ENCODE assay signal across 14 cellular contexts in the genomic region with DNA sequence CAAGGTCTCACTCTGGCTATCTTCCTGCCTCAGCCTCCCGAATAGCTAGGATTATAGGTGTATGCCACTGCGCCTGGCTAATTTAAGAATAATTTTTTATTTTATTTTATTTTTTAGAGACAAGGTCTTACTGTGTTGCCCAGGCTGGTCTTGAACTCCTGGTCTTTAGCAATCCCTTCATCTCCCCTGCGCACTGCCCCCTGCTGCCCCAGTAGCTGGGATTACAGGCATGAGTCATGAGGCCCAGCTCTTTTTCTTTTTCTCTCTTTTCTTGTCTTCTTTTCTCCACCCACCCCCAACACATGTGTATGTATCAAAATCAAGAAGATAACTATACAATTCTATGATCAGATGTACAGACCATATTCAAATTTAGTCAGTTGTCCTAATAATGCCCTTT.
DNase-seq lines count a peak whose midpoint lies in the region; ATAC-seq and TF ChIP-seq lines count a peak whose summit lies in the region.
"Had no signal": no experiment of that assay in that cellular context is flagged by ENCODE, and none has a peak within 500 bp of the region (broad histone marks: within the 10 kb centered on the region; RNA-seq: fewer than 3 reads in every experiment).

No MANE protein-coding gene starts in this region.

- H3K36me3 ChIP-seq in IMR-90 (ENCODE audit: control insufficient read depth, insufficient read depth, low read length) (no peaks in the 10 kb centered on the region), osteoblast (ENCODE audit: insufficient read depth, low read length) (no peaks in the 10 kb centered on the region)
- H3K36me3 ChIP-seq: gastrocnemius medialis, ovary, thyroid gland had no signal

- H3K4me2 ChIP-seq in IMR-90 (ENCODE audit: low read depth, low read length) (no peak overlapping the region), osteoblast (ENCODE audit: insufficient read depth, low read length) (no peak overlapping the region)

- H3K14ac ChIP-seq in IMR-90 (replicated peaks; ENCODE audit: low read depth, low read length): no peak overlapping the region

- peak; percentile 31; the same call in 1 of the 2 replicates for TF ChIP-seq CTCF in IMR-90 (conservative IDR thresholded peaks at IDR 0.05; ENCODE audit: low read depth, low read length)
- peak; percentile 44 for TF ChIP-seq CTCF in osteoblast (IDR thresholded peaks at IDR 0.05; ENCODE audit: extremely low read depth, low read depth, low read length)

- no peak for DNase-seq in activated naive CD4-positive, alpha-beta T cell treated with anti-CD3 and anti-CD28 coated beads, Interleukin-2, amount 50 U/mL, for 16 hours
- DNase-seq in IMR-90: no peak
- no peak for DNase-seq in central memory CD8-positive, alpha-beta T cell (ENCODE audit: low spot score in 2 of 2)
- DNase-seq in osteoblast (ENCODE audit: insufficient read length, low spot score, missing footprints): no peak
- no peak for DNase-seq in pons (ENCODE audit: low spot score)
- DNase-seq: gastrocnemius medialis, NCI-H1048, ovary, T-helper 9 cell, thyroid gland had no signal

- H2AFZ ChIP-seq in IMR-90 (replicated peaks; ENCODE audit: low read length, poor library complexity) (no peak overlapping the region), osteoblast (ENCODE audit: low read length) (no peak overlapping the region)

- 83% methylated on average over 1 of the region's 3 CpGs; no CpG with 5 or more reads in 1 of the 2 experiments for WGBS in IMR-90 (ENCODE audit: extremely low coverage in 2 of 2, insufficient read length in 1 of 2), 2 experiments

- no peak overlapping the region; the same call in 1 of the 2 replicates for H3K18ac ChIP-seq in IMR-90 (ENCODE audit: low read depth, low read length)

- in situ Hi-C loops in IMR-90 (cut with MboI; ENCODE audit: low sequenced_read_pairs): no loop called here

- H4K8ac ChIP-seq in IMR-90 (ENCODE audit: low read depth in 2 of 2, low read length in 2 of 2): no peak overlapping the region

- H3K27ac ChIP-seq in IMR-90 (ENCODE audit: insufficient read depth, low read length) (no peak overlapping the region), osteoblast (ENCODE audit: low read depth, low read length) (peak overlapping the region; percentile 45)
- H3K27ac ChIP-seq: gastrocnemius medialis, ovary, thyroid gland had no signal

- no peak overlapping the region for H2BK15ac ChIP-seq in IMR-90 (ENCODE audit: low read depth, low read length)

- intact Hi-C loops in IMR-90 (cut with micrococcal nuclease): no loop called here

- H2AK5ac ChIP-seq in IMR-90 (ENCODE audit: low read depth, low read length): no peak overlapping the region

- no peak overlapping the region for H4K5ac ChIP-seq in IMR-90 (ENCODE audit: low read depth, low read length)

- no peak for ATAC-seq in IMR-90 (ENCODE audit: low read depth)
- no peak for ATAC-seq in central memory CD8-positive, alpha-beta T cell (replicated peaks; ENCODE audit: extremely low read depth, poor library complexity, severe bottlenecking)
- ATAC-seq in GM21723 (IDR thresholded peaks at IDR 0.05; ENCODE audit: unreplicated experiment): no peak
- ATAC-seq in GM21447 (IDR thresholded peaks at IDR 0.05; ENCODE audit: unreplicated experiment): no peak
- ATAC-seq: gastrocnemius medialis had no signal

- no peaks in the 10 kb centered on the region for H4K20me1 ChIP-seq in IMR-90 (ENCODE audit: insufficient read depth, low read length)
- H4K20me1 ChIP-seq in osteoblast (ENCODE audit: insufficient read depth, low read length): peaks cover 19% of the 10 kb centered on the region

- H2AK9ac ChIP-seq in IMR-90 (replicated peaks; ENCODE audit: low read depth, low read length, poor library complexity): no peak overlapping the region

- no peak overlapping the region for H4K91ac ChIP-seq in IMR-90 (ENCODE audit: insufficient read depth, low read depth, low read length)

- no peak for TF ChIP-seq POLR2A in IMR-90 (IDR thresholded peaks at IDR 0.05; ENCODE audit: low read depth, low read length)

- no peak overlapping the region for H3K4me3 Mint-ChIP-seq in activated naive CD4-positive, alpha-beta T cell treated with anti-CD3 and anti-CD28 coated beads, Interleukin-2, amount 50 U/mL, for 24 hours
- no peak overlapping the region for H3K4me3 Mint-ChIP-seq in central memory CD8-positive, alpha-beta T cell
- H3K4me3 Mint-ChIP-seq: CD14-positive monocyte had no signal

- no peak overlapping the region for H2BK5ac ChIP-seq in IMR-90 (ENCODE audit: low read depth, low read length, poor library complexity, severe bottlenecking)

- no peaks in the 10 kb centered on the region for H3K27me3 Mint-ChIP-seq in activated naive CD4-positive, alpha-beta T cell treated with anti-CD3 and anti-CD28 coated beads, Interleukin-2, amount 50 U/mL, for 24 hours
- no peaks in the 10 kb centered on the region for H3K27me3 Mint-ChIP-seq in central memory CD8-positive, alpha-beta T cell

- H3K4me1 Mint-ChIP-seq in activated naive CD4-positive, alpha-beta T cell treated with anti-CD3 and anti-CD28 coated beads, Interleukin-2, amount 50 U/mL, for 24 hours: peaks cover 13% of the 10 kb centered on the region
- no peaks in the 10 kb centered on the region for H3K4me1 Mint-ChIP-seq in central memory CD8-positive, alpha-beta T cell
- H3K4me1 Mint-ChIP-seq: CD14-positive monocyte had no signal

- no peak overlapping the region for H2BK20ac ChIP-seq in IMR-90 (ENCODE audit: low read depth, low read length)

- BruUV-seq in IMR-90 (replicated peaks; lab: Mats Ljungman, UMichigan): no TSS peak

- no peaks in the 10 kb centered on the region for H3K27me3 ChIP-seq in IMR-90 (ENCODE audit: control insufficient read depth, insufficient read depth, low read length)
- no peaks in the 10 kb centered on the region for H3K27me3 ChIP-seq in osteoblast (ENCODE audit: insufficient read depth, low read length)
- H3K27me3 ChIP-seq: gastrocnemius medialis, ovary, thyroid gland had no signal

- H3K79me1 ChIP-seq in IMR-90 (ENCODE audit: low read depth in 1 of 2, low read length in 2 of 2): peaks cover 6 to 7% of the 10 kb centered on the region in 2 experiments; a peak in 3 of 4 replicates

- peaks cover 2% of the 10 kb centered on the region; the same call in 1 of the 2 replicates for H3K9me1 ChIP-seq in IMR-90 (ENCODE audit: insufficient read depth, low read length)

- dilution Hi-C loops in IMR-90 (cut with HindIII; ENCODE audit: low sequenced_read_pairs, unreplicated experiment): no loop called here

- H3K56ac ChIP-seq in IMR-90 (ENCODE audit: extremely low read depth, insufficient read depth, low read length): no peak overlapping the region

- H3K79me2 ChIP-seq in osteoblast (ENCODE audit: insufficient read depth, low read length): peaks cover 2% of the 10 kb centered on the region

- peaks cover 7% of the 10 kb centered on the region for H3K36me3 Mint-ChIP-seq in activated naive CD4-positive, alpha-beta T cell treated with anti-CD3 and anti-CD28 coated beads, Interleukin-2, amount 50 U/mL, for 24 hours
- H3K36me3 Mint-ChIP-seq in central memory CD8-positive, alpha-beta T cell (ENCODE audit: insufficient read depth): peaks cover 1% of the 10 kb centered on the region

- no peak overlapping the region for H3K4me3 ChIP-seq in IMR-90 (ENCODE audit: insufficient read depth, low read depth, low read length)
- no peak overlapping the region for H3K4me3 ChIP-seq in osteoblast (ENCODE audit: insufficient read depth, low read length)
- H3K4me3 ChIP-seq: gastrocnemius medialis, ovary, thyroid gland had no signal

- no peak overlapping the region for H2BK120ac ChIP-seq in IMR-90 (ENCODE audit: low read depth, low read length)

- H3K23ac ChIP-seq in IMR-90 (ENCODE audit: low read depth, low read length): no peak overlapping the region

- POLR2A ChIA-PET in IMR-90 (lab: Charles Lee; ENCODE audit: unreplicated experiment): no interaction called here

- no peaks in the 10 kb centered on the region for H3K9me3 Mint-ChIP-seq in activated naive CD4-positive, alpha-beta T cell treated with anti-CD3 and anti-CD28 coated beads, Interleukin-2, amount 50 U/mL, for 24 hours
- peaks cover 6% of the 10 kb centered on the region for H3K9me3 Mint-ChIP-seq in central memory CD8-positive, alpha-beta T cell

- H3K27ac Mint-ChIP-seq in activated naive CD4-positive, alpha-beta T cell treated with anti-CD3 and anti-CD28 coated beads, Interleukin-2, amount 50 U/mL, for 24 hours: peak overlapping the region; percentile 63
- peak overlapping the region; percentile 3 for H3K27ac Mint-ChIP-seq in central memory CD8-positive, alpha-beta T cell (ENCODE audit: low read depth)
- H3K27ac Mint-ChIP-seq: CD14-positive monocyte had no signal

- peaks cover 4% of the 10 kb centered on the region; the same call in 1 of the 2 replicates for H3K9me3 ChIP-seq in IMR-90 (ENCODE audit: control insufficient read depth, insufficient read depth, low read length)
- no peaks in the 10 kb centered on the region for H3K9me3 ChIP-seq in osteoblast (ENCODE audit: low read depth, low read length)
- H3K9me3 ChIP-seq: ovary, thyroid gland had no signal

- H3K4me1 ChIP-seq in IMR-90 (ENCODE audit: control insufficient read depth, insufficient read depth, low read length): peaks cover 2% of the 10 kb centered on the region; the same call in 1 of the 2 replicates
- peaks cover 12% of the 10 kb centered on the region for H3K4me1 ChIP-seq in osteoblast (ENCODE audit: insufficient read depth, low read length)
- H3K4me1 ChIP-seq: gastrocnemius medialis had no signal

- H3K4ac ChIP-seq in IMR-90 (ENCODE audit: low read depth, low read length): no peak overlapping the region

- no peak overlapping the region for H3K9ac ChIP-seq in IMR-90 (ENCODE audit: low read depth, low read length)

- CTCF ChIA-PET in IMR-90 (lab: Yijun Ruan, JAX): interaction anchor here (1.5 kb wide), 1 partner anchor 23 kb away, joined by 4 read pairs; no protein-coding TSS in a partner anchor

- no peak for TF ChIP-seq RAD21 in IMR-90 (IDR thresholded peaks at IDR 0.05; ENCODE audit: low read length)

TF ChIP-seq in IMR-90, 13 proteins besides CTCF, POLR2A, EP300 and RAD21 (continues in another document):
- TF ChIP-seq MAZ (IDR thresholded peaks at IDR 0.05; ENCODE audit: borderline replicate concordance, low read depth, low read length) (no peak), CHD1 (IDR thresholded peaks at IDR 0.05; ENCODE audit: low read depth, low read length) (no peak), CEBPB (IDR thresholded peaks at IDR 0.05; ENCODE audit: low read depth, low read length) (no peak), FOS (IDR thresholded peaks at IDR 0.05; ENCODE audit: low read depth, low read length) (no peak), NFE2L2 (IDR thresholded peaks at IDR 0.05; ENCODE audit: low read depth, low read length) (no peak), MAFK (IDR thresholded peaks at IDR 0.05; ENCODE audit: low read depth, low read length) (no peak)
- TF ChIP-seq, protein P1, sequence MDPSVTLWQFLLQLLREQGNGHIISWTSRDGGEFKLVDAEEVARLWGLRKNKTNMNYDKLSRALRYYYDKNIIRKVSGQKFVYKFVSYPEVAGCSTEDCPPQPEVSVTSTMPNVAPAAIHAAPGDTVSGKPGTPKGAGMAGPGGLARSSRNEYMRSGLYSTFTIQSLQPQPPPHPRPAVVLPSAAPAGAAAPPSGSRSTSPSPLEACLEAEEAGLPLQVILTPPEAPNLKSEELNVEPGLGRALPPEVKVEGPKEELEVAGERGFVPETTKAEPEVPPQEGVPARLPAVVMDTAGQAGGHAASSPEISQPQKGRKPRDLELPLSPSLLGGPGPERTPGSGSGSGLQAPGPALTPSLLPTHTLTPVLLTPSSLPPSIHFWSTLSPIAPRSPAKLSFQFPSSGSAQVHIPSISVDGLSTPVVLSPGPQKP (IDR thresholded peaks at IDR 0.05; ENCODE audit: borderline replicate concordance, low read depth, low read length): no peak
